Comparison of ENCODE assay signal across 2 cellular contexts in genomic region chr20:63702036-63702665, GRCh38.
TF ChIP-seq lines count a peak whose summit lies in the region.

No MANE protein-coding gene starts in this region.

TF ChIP-seq in SK-N-SH, 30 proteins besides CTCF, POLR2A, EP300 and RAD21 (continued from another document):
- TF ChIP-seq, protein P1, sequence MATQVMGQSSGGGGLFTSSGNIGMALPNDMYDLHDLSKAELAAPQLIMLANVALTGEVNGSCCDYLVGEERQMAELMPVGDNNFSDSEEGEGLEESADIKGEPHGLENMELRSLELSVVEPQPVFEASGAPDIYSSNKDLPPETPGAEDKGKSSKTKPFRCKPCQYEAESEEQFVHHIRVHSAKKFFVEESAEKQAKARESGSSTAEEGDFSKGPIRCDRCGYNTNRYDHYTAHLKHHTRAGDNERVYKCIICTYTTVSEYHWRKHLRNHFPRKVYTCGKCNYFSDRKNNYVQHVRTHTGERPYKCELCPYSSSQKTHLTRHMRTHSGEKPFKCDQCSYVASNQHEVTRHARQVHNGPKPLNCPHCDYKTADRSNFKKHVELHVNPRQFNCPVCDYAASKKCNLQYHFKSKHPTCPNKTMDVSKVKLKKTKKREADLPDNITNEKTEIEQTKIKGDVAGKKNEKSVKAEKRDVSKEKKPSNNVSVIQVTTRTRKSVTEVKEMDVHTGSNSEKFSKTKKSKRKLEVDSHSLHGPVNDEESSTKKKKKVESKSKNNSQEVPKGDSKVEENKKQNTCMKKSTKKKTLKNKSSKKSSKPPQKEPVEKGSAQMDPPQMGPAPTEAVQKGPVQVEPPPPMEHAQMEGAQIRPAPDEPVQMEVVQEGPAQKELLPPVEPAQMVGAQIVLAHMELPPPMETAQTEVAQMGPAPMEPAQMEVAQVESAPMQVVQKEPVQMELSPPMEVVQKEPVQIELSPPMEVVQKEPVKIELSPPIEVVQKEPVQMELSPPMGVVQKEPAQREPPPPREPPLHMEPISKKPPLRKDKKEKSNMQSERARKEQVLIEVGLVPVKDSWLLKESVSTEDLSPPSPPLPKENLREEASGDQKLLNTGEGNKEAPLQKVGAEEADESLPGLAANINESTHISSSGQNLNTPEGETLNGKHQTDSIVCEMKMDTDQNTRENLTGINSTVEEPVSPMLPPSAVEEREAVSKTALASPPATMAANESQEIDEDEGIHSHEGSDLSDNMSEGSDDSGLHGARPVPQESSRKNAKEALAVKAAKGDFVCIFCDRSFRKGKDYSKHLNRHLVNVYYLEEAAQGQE (IDR thresholded peaks at IDR 0.05; ENCODE audit: low read depth, low read length) = no peak
- TF ChIP-seq YY1 (IDR thresholded peaks at IDR 0.05; ENCODE audit: low read depth) = no peak
- no peak for TF ChIP-seq GATA2 (CRISPR knock-in tag; IDR thresholded peaks at IDR 0.05)

TF ChIP-seq in SK-N-SH treated with all-trans-retinoic acid at 6 μM for 48 hours, 23 proteins besides CTCF, POLR2A, EP300 and RAD21 (continued from another document):
- TF ChIP-seq, protein P2, sequence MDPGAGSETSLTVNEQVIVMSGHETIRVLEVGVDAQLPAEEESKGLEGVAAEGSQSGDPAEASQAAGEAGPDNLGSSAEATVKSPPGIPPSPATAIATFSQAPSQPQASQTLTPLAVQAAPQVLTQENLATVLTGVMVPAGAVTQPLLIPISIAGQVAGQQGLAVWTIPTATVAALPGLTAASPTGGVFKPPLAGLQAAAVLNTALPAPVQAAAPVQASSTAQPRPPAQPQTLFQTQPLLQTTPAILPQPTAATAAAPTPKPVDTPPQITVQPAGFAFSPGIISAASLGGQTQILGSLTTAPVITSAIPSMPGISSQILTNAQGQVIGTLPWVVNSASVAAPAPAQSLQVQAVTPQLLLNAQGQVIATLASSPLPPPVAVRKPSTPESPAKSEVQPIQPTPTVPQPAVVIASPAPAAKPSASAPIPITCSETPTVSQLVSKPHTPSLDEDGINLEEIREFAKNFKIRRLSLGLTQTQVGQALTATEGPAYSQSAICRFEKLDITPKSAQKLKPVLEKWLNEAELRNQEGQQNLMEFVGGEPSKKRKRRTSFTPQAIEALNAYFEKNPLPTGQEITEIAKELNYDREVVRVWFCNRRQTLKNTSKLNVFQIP (CRISPR knock-in tag; IDR thresholded peaks at IDR 0.05; ENCODE audit: borderline replicate concordance, low read depth) = no peak
- no peak for TF ChIP-seq ZFP30 (CRISPR knock-in tag; IDR thresholded peaks at IDR 0.05)
- no peak for TF ChIP-seq ISL1 (CRISPR knock-in tag; IDR thresholded peaks at IDR 0.05)
